1 cellular context compared by ENCODE assay signal in genomic region chr17:39745335-39746144, GRCh38.
TF ChIP-seq lines count a peak whose summit lies in the region.

No MANE protein-coding gene starts in this region.

TF ChIP-seq in HEK293, 187 proteins besides CTCF, POLR2A, EP300 and RAD21 (continued from another document):
- TF ChIP-seq ZNF26 (tag by site-specific recombination; IDR thresholded peaks at IDR 0.05) = no peak
